ENCODE assay signal across 14 cellular contexts in genomic region chr14:20623798-20624197, GRCh38. TPM values are rescaled to one million over a fixed set of nuclear protein-coding genes. Genes with fewer than 3 reads are reported as not detected.
DNase-seq lines count a peak whose midpoint lies in the region; ATAC-seq and TF ChIP-seq lines count a peak whose summit lies in the region.
"Had no signal": no experiment of that assay in that cellular context is flagged by ENCODE, and none has a peak within 500 bp of the region (broad histone marks: within the 10 kb centered on the region; RNA-seq: fewer than 3 reads in every experiment).

No MANE protein-coding gene starts in this region.

- H3K9ac ChIP-seq in Loucy (ENCODE audit: low read depth, low read length, poor library complexity, severe bottlenecking) = no peak overlapping the region

- H3K9me3 Mint-ChIP-seq in T-helper 2 cell treated with Interferon-gamma antibody and Interleukin-4, amounts not matched to agents 5 μg/mL and 100 μg/mL, for 36 hours = no peaks in the 10 kb centered on the region
- H3K9me3 Mint-ChIP-seq in activated T-helper 17 cell treated with anti-CD3 and anti-CD28 coated beads, Interleukin-2, amount 50 U/mL, for 72 hours = no peaks in the 10 kb centered on the region
- H3K9me3 Mint-ChIP-seq in neural crest cell = no peaks in the 10 kb centered on the region

- H2AFZ ChIP-seq in Loucy (ENCODE audit: low read length) = peak overlapping the region; percentile 47

- H3K9me3 ChIP-seq in Loucy (ENCODE audit: insufficient read depth, low read depth, low read length) = no peaks in the 10 kb centered on the region
- H3K9me3 ChIP-seq: suprapubic skin had no signal

- no peak overlapping the region for H3K27ac Mint-ChIP-seq in T-helper 2 cell treated with Interferon-gamma antibody and Interleukin-4, amounts not matched to agents 5 μg/mL and 100 μg/mL, for 36 hours
- no peak overlapping the region for H3K27ac Mint-ChIP-seq in activated T-helper 17 cell treated with anti-CD3 and anti-CD28 coated beads, Interleukin-2, amount 50 U/mL, for 72 hours
- no peak overlapping the region for H3K27ac Mint-ChIP-seq in neural crest cell (ENCODE audit: unreplicated experiment)

- H3K27me3 ChIP-seq in Loucy (ENCODE audit: insufficient read depth, low read length, poor library complexity, severe bottlenecking) = no peaks in the 10 kb centered on the region
- H3K27me3 ChIP-seq: suprapubic skin had no signal

- H3K9me2 ChIP-seq in Loucy (replicated peaks; ENCODE audit: low read depth, low read length) = no peaks in the 10 kb centered on the region

- TF ChIP-seq CTCF in Loucy (conservative IDR thresholded peaks at IDR 0.05; ENCODE audit: low read length) (no peak), neural crest cell (conservative IDR thresholded peaks at IDR 0.05) (no peak)

- peaks cover 41% of the 10 kb centered on the region for H3K27me3 Mint-ChIP-seq in T-helper 2 cell treated with Interferon-gamma antibody and Interleukin-4, amounts not matched to agents 5 μg/mL and 100 μg/mL, for 36 hours (ENCODE audit: low read depth)
- peaks cover 33% of the 10 kb centered on the region for H3K27me3 Mint-ChIP-seq in activated T-helper 17 cell treated with anti-CD3 and anti-CD28 coated beads, Interleukin-2, amount 50 U/mL, for 72 hours
- H3K27me3 Mint-ChIP-seq in neural crest cell (ENCODE audit: low read depth) = peaks cover 72% of the 10 kb centered on the region

- H4K20me1 ChIP-seq in Loucy (ENCODE audit: insufficient read depth, low read length, poor library complexity, severe bottlenecking) = no peaks in the 10 kb centered on the region

- no peak for ATAC-seq in activated T-helper 17 cell treated with anti-CD3 and anti-CD28 coated beads, Interleukin-2, amount 50 U/mL, for 72 hours (replicated peaks)
- no peak for ATAC-seq in HG03520 (IDR thresholded peaks at IDR 0.05; ENCODE audit: unreplicated experiment)

- H3K4me2 ChIP-seq in Loucy (ENCODE audit: low read depth, low read length, poor library complexity, severe bottlenecking) = no peak overlapping the region

- H3K4me3 ChIP-seq in Loucy (ENCODE audit: low read length, poor library complexity, severe bottlenecking) = no peak overlapping the region

- no peaks in the 10 kb centered on the region for H3K79me2 ChIP-seq in Loucy (ENCODE audit: insufficient read depth, low read length)

- H3K4me1 Mint-ChIP-seq in T-helper 2 cell treated with Interferon-gamma antibody and Interleukin-4, amounts not matched to agents 5 μg/mL and 100 μg/mL, for 36 hours (ENCODE audit: low read depth) = peaks cover 45% of the 10 kb centered on the region
- peaks cover 43% of the 10 kb centered on the region for H3K4me1 Mint-ChIP-seq in activated T-helper 17 cell treated with anti-CD3 and anti-CD28 coated beads, Interleukin-2, amount 50 U/mL, for 72 hours
- H3K4me1 Mint-ChIP-seq in neural crest cell = peaks cover 47% of the 10 kb centered on the region

- no peaks in the 10 kb centered on the region for H3K36me3 ChIP-seq in Loucy (ENCODE audit: insufficient read depth, low read length)
- H3K36me3 ChIP-seq: suprapubic skin had no signal

- no peaks in the 10 kb centered on the region for H3F3A ChIP-seq in Loucy (ENCODE audit: low read depth)

- no peak for DNase-seq in T-helper 2 cell treated with Interferon-gamma antibody and Interleukin-4, amounts not matched to agents 5 μg/mL and 100 μg/mL, for 36 hours (ENCODE audit: low spot score)
- no peak for DNase-seq in T-helper 2 cell
- DNase-seq in neural crest cell (ENCODE audit: low read depth, low spot score) = no peak
- DNase-seq in NCI-H345 treated with DMSO at 0.1 percent for 48 hours (lab: John Stamatoyannopoulos, UW; ENCODE audit: unreplicated experiment) = no peak
- no peak for DNase-seq in NCI-H1105 treated with DMSO at 0.1 percent for 48 hours (lab: John Stamatoyannopoulos, UW)
- DNase-seq: NCI-H1436, RPMI8226 had no signal

- H3K36me3 Mint-ChIP-seq in T-helper 2 cell treated with Interferon-gamma antibody and Interleukin-4, amounts not matched to agents 5 μg/mL and 100 μg/mL, for 36 hours (ENCODE audit: low read depth) = no peaks in the 10 kb centered on the region
- H3K36me3 Mint-ChIP-seq in activated T-helper 17 cell treated with anti-CD3 and anti-CD28 coated beads, Interleukin-2, amount 50 U/mL, for 72 hours (ENCODE audit: low read depth) = peaks cover 12% of the 10 kb centered on the region
- H3K36me3 Mint-ChIP-seq in neural crest cell (ENCODE audit: low read depth) = peaks cover 8% of the 10 kb centered on the region

- peaks cover 6% of the 10 kb centered on the region for H3K4me1 ChIP-seq in Loucy (ENCODE audit: insufficient read depth, low read length, poor library complexity, severe bottlenecking)

- peak overlapping the region; percentile 73 for H3K4me3 Mint-ChIP-seq in T-helper 2 cell treated with Interferon-gamma antibody and Interleukin-4, amounts not matched to agents 5 μg/mL and 100 μg/mL, for 36 hours
- peak overlapping the region; percentile 83 for H3K4me3 Mint-ChIP-seq in activated T-helper 17 cell treated with anti-CD3 and anti-CD28 coated beads, Interleukin-2, amount 50 U/mL, for 72 hours
- peak overlapping the region; percentile 89 for H3K4me3 Mint-ChIP-seq in neural crest cell

RNA-seq across cellular contexts. Expression of gene OR6S1, which starts 17.7 kb away (rescaled TPM):
- not detected for total RNA-seq in activated T-helper 17 cell treated with anti-CD3 and anti-CD28 coated beads, Interleukin-2, amount 50 U/mL, for 72 hours
- not detected in 2 replicates for total RNA-seq in neural crest cell
- total RNA-seq: A172, esophagus mucosa, H4, suprapubic skin had no signal

RNA-seq across cellular contexts. Expression of gene RNASE12, which starts 32.6 kb away (rescaled TPM):
- not detected for total RNA-seq in activated T-helper 17 cell treated with anti-CD3 and anti-CD28 coated beads, Interleukin-2, amount 50 U/mL, for 72 hours
- not detected in 2 replicates for total RNA-seq in neural crest cell
- total RNA-seq: A172, esophagus mucosa, H4, suprapubic skin had no signal

RNA-seq across cellular contexts. Expression of gene RNASE11, which starts 36.0 kb away (rescaled TPM):
- total RNA-seq in activated T-helper 17 cell treated with anti-CD3 and anti-CD28 coated beads, Interleukin-2, amount 50 U/mL, for 72 hours = not detected
- not detected in 2 replicates for total RNA-seq in neural crest cell
- total RNA-seq: A172, esophagus mucosa, H4, suprapubic skin had no signal
